ENCODE assay signal across 22 cellular contexts in genomic region chr19:17767559-17767958, GRCh38. TPM values are rescaled to one million over a fixed set of nuclear protein-coding genes. Genes with fewer than 3 reads are reported as not detected.
"Had no signal": no experiment of that assay in that cellular context is flagged by ENCODE, and none has a peak within 500 bp of the region (broad histone marks: within the 10 kb centered on the region; RNA-seq: fewer than 3 reads in every experiment).

No MANE protein-coding gene starts in this region.

- H3K27me3 Mint-ChIP-seq: activated CD4-positive, alpha-beta T cell treated with anti-CD3 and anti-CD28 coated beads, Interleukin-2, amount 10 ng/mL, durations not matched to agents 24 days and 14 days; activated CD8-positive, alpha-beta T cell treated with anti-CD3 and anti-CD28 coated beads for 36 hours; activated naive CD4-positive, alpha-beta T cell treated with anti-CD3 and anti-CD28 coated beads, Interleukin-2, amount 50 U/mL, for 24 hours; central memory CD8-positive, alpha-beta T cell; natural killer cell treated with Interleukin-12 subunit alpha and Interleukin-12 subunit beta and Interleukin-15 and Interleukin-18, amount 100 ng/mL, for 72 hours had no signal

- H3K27ac Mint-ChIP-seq: activated CD4-positive, alpha-beta T cell treated with anti-CD3 and anti-CD28 coated beads, Interleukin-2, amount 10 ng/mL, durations not matched to agents 24 days and 14 days; activated CD8-positive, alpha-beta T cell treated with anti-CD3 and anti-CD28 coated beads for 36 hours; activated naive CD4-positive, alpha-beta T cell treated with anti-CD3 and anti-CD28 coated beads, Interleukin-2, amount 50 U/mL, for 24 hours; natural killer cell treated with Interleukin-12 subunit alpha and Interleukin-12 subunit beta and Interleukin-15 and Interleukin-18, amount 100 ng/mL, for 72 hours had no signal

- H3K4me3 Mint-ChIP-seq: activated CD4-positive, alpha-beta T cell treated with anti-CD3 and anti-CD28 coated beads, Interleukin-2, amount 10 ng/mL, durations not matched to agents 24 days and 14 days; activated CD8-positive, alpha-beta T cell treated with anti-CD3 and anti-CD28 coated beads for 36 hours; activated naive CD4-positive, alpha-beta T cell treated with anti-CD3 and anti-CD28 coated beads, Interleukin-2, amount 50 U/mL, for 24 hours; central memory CD8-positive, alpha-beta T cell; natural killer cell treated with Interleukin-12 subunit alpha and Interleukin-12 subunit beta and Interleukin-15 and Interleukin-18, amount 100 ng/mL, for 72 hours had no signal

- ATAC-seq: activated CD4-positive, CD25-positive, alpha-beta regulatory T cell treated with anti-CD3 and anti-CD28 coated beads, Interleukin-2, amount 50 U/mL, for 24 hours; activated CD8-positive, alpha-beta T cell treated with anti-CD3 and anti-CD28 coated beads for 36 hours; gastrocnemius medialis; natural killer cell treated with Interleukin-12 subunit alpha and Interleukin-12 subunit beta and Interleukin-15 and Interleukin-18, amount 100 ng/mL, for 72 hours; right cardiac atrium; stimulated activated naive CD8-positive, alpha-beta T cell treated with anti-CD3 and anti-CD28 coated beads, Interleukin-15, Interleukin-2, amounts not matched to agents 100 U/mL and 50 U/mL, for 24 hours had no signal

- H3K4me1 Mint-ChIP-seq: central memory CD8-positive, alpha-beta T cell had no signal

- H3K9me3 Mint-ChIP-seq: activated CD4-positive, alpha-beta T cell treated with anti-CD3 and anti-CD28 coated beads, Interleukin-2, amount 10 ng/mL, durations not matched to agents 24 days and 14 days; activated CD8-positive, alpha-beta T cell treated with anti-CD3 and anti-CD28 coated beads for 36 hours; activated naive CD4-positive, alpha-beta T cell treated with anti-CD3 and anti-CD28 coated beads, Interleukin-2, amount 50 U/mL, for 24 hours; central memory CD8-positive, alpha-beta T cell; natural killer cell treated with Interleukin-12 subunit alpha and Interleukin-12 subunit beta and Interleukin-15 and Interleukin-18, amount 100 ng/mL, for 72 hours had no signal

- DNase-seq: activated CD4-positive, alpha-beta T cell treated with anti-CD3 and anti-CD28 coated beads, Interleukin-2, amount 10 ng/mL, durations not matched to agents 24 days and 14 days; activated CD8-positive, alpha-beta T cell treated with anti-CD3 and anti-CD28 coated beads for 36 hours; activated gamma-delta T cell treated with Interleukin-2 at 50 U/mL for 16 hours; colonic mucosa; esophagus squamous epithelium; gastrocnemius medialis; left cardiac atrium; stimulated activated CD4-positive, alpha-beta T cell treated with anti-CD3 and anti-CD28 coated beads, Interleukin-4, amount 100 ng/mL, for 24 hours; stimulated activated naive CD8-positive, alpha-beta T cell treated with anti-CD3 and anti-CD28 coated beads, Interleukin-15, Interleukin-2, amounts not matched to agents 100 U/mL and 50 U/mL, for 24 hours; T1000; transverse colon had no signal

- H3K27ac ChIP-seq: ascending aorta, colonic mucosa, esophagus squamous epithelium, gastrocnemius medialis, transverse colon, VCaP had no signal

- H3K36me3 Mint-ChIP-seq: natural killer cell treated with Interleukin-12 subunit alpha and Interleukin-12 subunit beta and Interleukin-15 and Interleukin-18, amount 100 ng/mL, for 72 hours had no signal

RNA-seq across cellular contexts. Expression of gene FCHO1, which starts 16.3 kb away (rescaled TPM):
- total RNA-seq: ascending aorta had no signal

RNA-seq across cellular contexts. Expression of gene B3GNT3, which starts 27.4 kb away (rescaled TPM):
- total RNA-seq: activated CD4-positive, alpha-beta T cell treated with anti-CD3 and anti-CD28 coated beads, Interleukin-2, amount 10 ng/mL, durations not matched to agents 24 days and 14 days; natural killer cell treated with Interleukin-12 subunit alpha and Interleukin-12 subunit beta and Interleukin-15 and Interleukin-18, amount 100 ng/mL, for 72 hours; osteocyte; pulmonary artery endothelial cell; right cardiac atrium had no signal

RNA-seq across cellular contexts. Expression of gene INSL3, which starts 53.8 kb away (rescaled TPM):
- total RNA-seq: ascending aorta, colonic mucosa, esophagus squamous epithelium, gastrocnemius medialis, left cardiac atrium, liver, osteocyte, pulmonary artery endothelial cell, right cardiac atrium, subcutaneous adipose tissue, transverse colon had no signal
